ENCODE assay signal across 8 cellular contexts in the genomic region with DNA sequence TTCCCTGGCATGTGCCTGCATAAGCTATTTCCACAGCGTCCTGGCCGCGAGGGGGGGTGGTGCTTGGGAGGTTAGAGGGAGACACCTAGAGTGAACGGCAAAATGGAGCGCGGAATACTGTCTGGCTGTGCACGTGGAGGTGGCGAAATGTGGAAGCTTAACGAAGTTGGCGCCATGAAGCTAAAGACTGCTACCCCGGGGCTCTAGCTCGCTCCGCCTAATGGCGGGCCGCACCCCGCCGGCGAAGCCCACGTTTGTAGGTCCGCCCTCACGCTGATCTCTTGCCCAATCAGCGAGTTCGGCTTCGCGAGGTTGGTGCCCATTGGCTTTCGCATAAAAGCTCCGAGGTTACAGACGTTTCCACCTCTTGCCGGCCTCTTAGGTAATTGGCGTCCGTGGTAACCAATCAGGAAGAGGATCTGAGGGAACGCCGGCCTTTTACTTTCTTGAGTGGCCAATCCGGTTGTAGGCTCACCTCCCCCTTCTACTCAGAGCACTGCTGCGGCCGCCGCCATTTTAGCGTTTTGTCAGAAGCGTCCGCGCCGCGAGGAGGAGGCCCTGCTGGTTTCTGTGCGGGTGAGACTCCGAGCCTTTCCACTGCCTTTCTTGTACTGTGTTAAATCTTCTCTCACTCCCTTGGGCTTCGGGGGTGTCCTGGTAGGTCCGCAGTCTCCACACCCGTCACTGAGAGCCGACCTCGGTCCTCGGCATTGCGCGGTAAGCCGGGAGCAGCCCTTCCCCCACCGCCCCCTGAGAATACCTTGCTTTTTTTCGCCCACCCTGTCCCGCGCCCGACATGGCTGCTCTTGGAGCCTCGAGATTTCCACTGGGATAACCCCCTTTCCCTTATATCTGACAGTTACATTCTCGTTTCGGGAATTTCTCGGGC. TPM values are rescaled to one million over a fixed set of nuclear protein-coding genes. Genes with fewer than 3 reads are reported as not detected.
A peak's percentile ranks its signal among the peaks of the same experiment; 100 is the strongest.
DNase-seq lines count a peak whose midpoint lies in the region; ATAC-seq, FAIRE-seq and TF ChIP-seq lines count a peak whose summit lies in the region.

A gene with protein sequence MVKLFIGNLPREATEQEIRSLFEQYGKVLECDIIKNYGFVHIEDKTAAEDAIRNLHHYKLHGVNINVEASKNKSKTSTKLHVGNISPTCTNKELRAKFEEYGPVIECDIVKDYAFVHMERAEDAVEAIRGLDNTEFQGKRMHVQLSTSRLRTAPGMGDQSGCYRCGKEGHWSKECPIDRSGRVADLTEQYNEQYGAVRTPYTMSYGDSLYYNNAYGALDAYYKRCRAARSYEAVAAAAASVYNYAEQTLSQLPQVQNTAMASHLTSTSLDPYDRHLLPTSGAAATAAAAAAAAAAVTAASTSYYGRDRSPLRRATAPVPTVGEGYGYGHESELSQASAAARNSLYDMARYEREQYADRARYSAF (plus strand): TSS at position 527 of the 889 bp plus-strand sequence. CDS start 1,009 bp downstream, outside the sequence.

- DNase-seq in BJ (ENCODE audit: low read depth) (peak; percentile 98), GM19239 (ENCODE audit: insufficient read length, low spot score) (peak; percentile 91), NCI-H524 treated with DMSO at 0.1 percent for 48 hours (lab: John Stamatoyannopoulos, UW) (peak; percentile 94), kidney glomerular epithelial cell (lab: John Stamatoyannopoulos, UW) (peak; percentile 99)
- peak; percentile 95 for DNase-seq in activated CD4-positive, alpha-beta T cell treated with anti-CD3 and anti-CD28 coated beads for 4 hours
- DNase-seq in stimulated activated CD4-positive, alpha-beta T cell treated with anti-CD3 and anti-CD28 coated beads, Interleukin-1b, Interleukin-23, amount 100 ng/mL, for 1 hour (ENCODE audit: low read depth in 2 of 2) = peak; percentile 77 to 92

- peaks cover 9% of the 10 kb centered on the region for H3K36me3 ChIP-seq in BJ (ENCODE audit: control insufficient read depth, insufficient read depth, low read length)

- peak; percentile 93 for FAIRE-seq in GM19239 (lab: Jason Lieb, UNC)

- TF ChIP-seq CTCF in BJ (IDR thresholded peaks at IDR 0.05; ENCODE audit: insufficient read depth, low read depth, low read length) = peak; percentile 32

- CTCF ChIA-PET in BJ (lab: Yijun Ruan, JAX) = interaction anchor here (0.7 to 2.6 kb wide), 8 partner anchors 7 to 337 kb away, joined by 3 to 9 read pairs (median 4); a partner anchor contains a TSS

- H3K27ac ChIP-seq in cingulate gyrus (ENCODE audit: low read depth, low read length) = peak within 1 kb of the TSS; percentile 91

- ATAC-seq in HG03457 (IDR thresholded peaks at IDR 0.05; ENCODE audit: unreplicated experiment) = peak; percentile 88

- no peaks in the 10 kb centered on the region for H3K27me3 ChIP-seq in BJ (ENCODE audit: control insufficient read depth, insufficient read depth, low read length)

- POLR2A ChIA-PET in BJ (lab: Charles Lee) = interaction anchor here (0.6 to 1.7 kb wide), 3 partner anchors 20 to 723 kb away, joined by 3 to 8 read pairs (median 4); no protein-coding TSS in a partner anchor

- H3K4me3 ChIP-seq in BJ (ENCODE audit: low read depth, low read length) = peak within 1 kb of the TSS; percentile 70

RNA-seq across cellular contexts. Expression of the gene that starts here (rescaled TPM):
- polyA plus RNA-seq in BJ (2011; rRNA removed) = 183 and 213 TPM in 2 replicates
- 64.6 and 100 TPM in 2 replicates for polyA minus RNA-seq in BJ (2011; rRNA and poly(A)+ RNA removed)

Comparison
In these comparisons a context has a peak if more than half of its experiments do, and no peak if none do; other contexts are left out.
1. Peak in every context shown above with its lines: DNase-seq, ATAC-seq, H3K4me3 ChIP-seq and H3K27ac ChIP-seq.